14 cellular contexts compared by ENCODE assay signal in genomic region chr7:107937514-107937913, GRCh38. TPM values are rescaled to one million over a fixed set of nuclear protein-coding genes. Genes with fewer than 3 reads are reported as not detected.
DNase-seq lines count a peak whose midpoint lies in the region; ATAC-seq and TF ChIP-seq lines count a peak whose summit lies in the region.
"Had no signal": no experiment of that assay in that cellular context is flagged by ENCODE, and none has a peak within 500 bp of the region (broad histone marks: within the 10 kb centered on the region; RNA-seq: fewer than 3 reads in every experiment).

No MANE protein-coding gene starts in this region.

- H3K9me3 ChIP-seq in GM23248 (ENCODE audit: low read depth) (no peaks in the 10 kb centered on the region), adipocyte (ENCODE audit: control insufficient read depth, low read length) (no peaks in the 10 kb centered on the region), gastrocnemius medialis (no peaks in the 10 kb centered on the region)

- no peaks in the 10 kb centered on the region for H3K9me2 ChIP-seq in GM23248 (ENCODE audit: insufficient read depth)

- TF ChIP-seq CTCF in glutamatergic neuron (IDR thresholded peaks at IDR 0.05; ENCODE audit: partially characterized antibody, unreplicated experiment) (no peak), gastrocnemius medialis (IDR thresholded peaks at IDR 0.05 in 4 of 5, conservative IDR thresholded peaks at IDR 0.05 in 1 of 5) (no peak)

- H3K36me3 Mint-ChIP-seq in glutamatergic neuron (ENCODE audit: unreplicated experiment): no peaks in the 10 kb centered on the region
- no peaks in the 10 kb centered on the region for H3K36me3 Mint-ChIP-seq in activated naive CD8-positive, alpha-beta T cell treated with anti-CD3 and anti-CD28 coated beads for 36 hours
- H3K36me3 Mint-ChIP-seq: stimulated activated effector memory CD8-positive, alpha-beta T cell treated with anti-CD3 and anti-CD28 coated beads, Interleukin-12 subunit alpha, Interleukin-12 subunit beta, amount 100 ng/mL, for 72 hours had no signal

- H3K27ac Mint-ChIP-seq in glutamatergic neuron (ENCODE audit: unreplicated experiment): peak overlapping the region; percentile 59
- H3K27ac Mint-ChIP-seq in activated naive CD8-positive, alpha-beta T cell treated with anti-CD3 and anti-CD28 coated beads for 36 hours: no peak overlapping the region
- H3K27ac Mint-ChIP-seq: stimulated activated effector memory CD8-positive, alpha-beta T cell treated with anti-CD3 and anti-CD28 coated beads, Interleukin-12 subunit alpha, Interleukin-12 subunit beta, amount 100 ng/mL, for 72 hours had no signal

- H4K20me1 ChIP-seq in GM23248 (ENCODE audit: insufficient read depth): no peaks in the 10 kb centered on the region

- intact Hi-C loops in gastrocnemius medialis (cut with DNase I; ENCODE audit: low total_unique reads): no loop called here

- no peaks in the 10 kb centered on the region for H3K27me3 ChIP-seq in GM23248 (replicated peaks; ENCODE audit: insufficient read depth)
- no peaks in the 10 kb centered on the region for H3K27me3 ChIP-seq in adipocyte (replicated peaks; ENCODE audit: control insufficient read depth, insufficient read depth, low read length)
- H3K27me3 ChIP-seq in gastrocnemius medialis: no peaks in the 10 kb centered on the region
- H3K27me3 ChIP-seq: brain microvascular endothelial cell had no signal

- H3K27me3 Mint-ChIP-seq in glutamatergic neuron (ENCODE audit: unreplicated experiment): peaks cover 9% of the 10 kb centered on the region
- no peaks in the 10 kb centered on the region for H3K27me3 Mint-ChIP-seq in activated naive CD8-positive, alpha-beta T cell treated with anti-CD3 and anti-CD28 coated beads for 36 hours

- H3K9ac ChIP-seq in GM23248 (no peak overlapping the region), adipocyte (ENCODE audit: low read length) (peak overlapping the region; percentile 50)

- no peak for TF ChIP-seq POLR2A in gastrocnemius medialis (IDR thresholded peaks at IDR 0.05)

- H3K27ac ChIP-seq in GM23248: peak overlapping the region; percentile 89; the same call in 1 of the 2 replicates
- H3K27ac ChIP-seq in gastrocnemius medialis: peak overlapping the region; percentile 47 to 65 (median 59)
- H3K27ac ChIP-seq: brain microvascular endothelial cell had no signal

- peaks cover 16% of the 10 kb centered on the region for H3K79me2 ChIP-seq in GM23248 (ENCODE audit: insufficient read depth)

- 97 to 100% methylated on average over 1 of the region's 1 CpG for WGBS in GM23248 (ENCODE audit: low coverage in 1 of 2, low lambda C conversion rate in 2 of 2, missing lambda C conversion rate in 2 of 2), 2 experiments

- H3F3A ChIP-seq in GM23248 (ENCODE audit: insufficient read depth): peaks cover 83% of the 10 kb centered on the region

- DNase-seq in GM23248: no peak
- DNase-seq in adipocyte (ENCODE audit: low read depth): peak; percentile 52
- DNase-seq in glutamatergic neuron: no peak
- no peak for DNase-seq in gastrocnemius medialis
- DNase-seq in SIG-M5 (lab: John Stamatoyannopoulos, UW): no peak
- DNase-seq in activated naive CD8-positive, alpha-beta T cell treated with anti-CD3 and anti-CD28 coated beads for 36 hours: no peak
- DNase-seq in COR-L47 (lab: John Stamatoyannopoulos, UW): no peak
- no peak for DNase-seq in NCI-H2029 (lab: John Stamatoyannopoulos, UW)
- DNase-seq: activated gamma-delta T cell; brain microvascular endothelial cell; effector CD8-positive, alpha-beta T cell; NCI-H1048; NCI-H226 had no signal

- in situ Hi-C loops in GM23248 (cut with MboI) (no loop called here), gastrocnemius medialis (cut with MboI; ENCODE audit: low sequenced_read_pairs in 4 of 4) (no loop called here)

- no peak overlapping the region for H3K4me3 ChIP-seq in GM23248
- peak overlapping the region; percentile 43 for H3K4me3 ChIP-seq in adipocyte (ENCODE audit: low read length)
- H3K4me3 ChIP-seq in gastrocnemius medialis: no peak overlapping the region

- H3K36me3 ChIP-seq in GM23248 (ENCODE audit: low read depth): peaks cover 28% of the 10 kb centered on the region; the same call in 1 of the 2 replicates
- peaks cover 79% of the 10 kb centered on the region for H3K36me3 ChIP-seq in adipocyte (ENCODE audit: control insufficient read depth, insufficient read depth, low read length, severe bottlenecking)
- peaks cover 0 to 32% of the 10 kb centered on the region in 2 donors for H3K36me3 ChIP-seq in gastrocnemius medialis

- H3K9me3 Mint-ChIP-seq in glutamatergic neuron (ENCODE audit: unreplicated experiment): peaks cover 2% of the 10 kb centered on the region
- no peaks in the 10 kb centered on the region for H3K9me3 Mint-ChIP-seq in activated naive CD8-positive, alpha-beta T cell treated with anti-CD3 and anti-CD28 coated beads for 36 hours
- H3K9me3 Mint-ChIP-seq: stimulated activated effector memory CD8-positive, alpha-beta T cell treated with anti-CD3 and anti-CD28 coated beads, Interleukin-12 subunit alpha, Interleukin-12 subunit beta, amount 100 ng/mL, for 72 hours had no signal

- H3K4me2 ChIP-seq in GM23248 (ENCODE audit: unreplicated experiment): peak overlapping the region; percentile 46

- H3K4me1 ChIP-seq in GM23248 (ENCODE audit: insufficient read depth): peaks cover 67% of the 10 kb centered on the region
- H3K4me1 ChIP-seq in adipocyte (ENCODE audit: control insufficient read depth, insufficient read depth, low read length): peaks cover 56% of the 10 kb centered on the region
- H3K4me1 ChIP-seq in gastrocnemius medialis: peaks cover 26 to 39% of the 10 kb centered on the region in 2 donors

- H2AFZ ChIP-seq in GM23248: no peak overlapping the region

- H3K4me3 Mint-ChIP-seq in glutamatergic neuron (ENCODE audit: unreplicated experiment): no peak overlapping the region
- no peak overlapping the region for H3K4me3 Mint-ChIP-seq in activated naive CD8-positive, alpha-beta T cell treated with anti-CD3 and anti-CD28 coated beads for 36 hours
- H3K4me3 Mint-ChIP-seq: stimulated activated effector memory CD8-positive, alpha-beta T cell treated with anti-CD3 and anti-CD28 coated beads, Interleukin-12 subunit alpha, Interleukin-12 subunit beta, amount 100 ng/mL, for 72 hours had no signal

- H3K4me1 Mint-ChIP-seq in glutamatergic neuron (ENCODE audit: low read depth, unreplicated experiment): peaks cover 10% of the 10 kb centered on the region
- peaks cover 6% of the 10 kb centered on the region for H3K4me1 Mint-ChIP-seq in activated naive CD8-positive, alpha-beta T cell treated with anti-CD3 and anti-CD28 coated beads for 36 hours
- H3K4me1 Mint-ChIP-seq: stimulated activated effector memory CD8-positive, alpha-beta T cell treated with anti-CD3 and anti-CD28 coated beads, Interleukin-12 subunit alpha, Interleukin-12 subunit beta, amount 100 ng/mL, for 72 hours had no signal

- ATAC-seq in gastrocnemius medialis: peak in 1 of 2 donors; percentile 49
- ATAC-seq: stimulated activated effector memory CD8-positive, alpha-beta T cell treated with anti-CD3 and anti-CD28 coated beads, Interleukin-12 subunit alpha, Interleukin-12 subunit beta, amount 100 ng/mL, for 72 hours had no signal

RNA-seq across cellular contexts. Expression of gene DLD, which starts 46.5 kb away (rescaled TPM):
- total RNA-seq in GM23248 (2014; rRNA removed; shearing (Covaris generic)): 80.1 and 84.5 TPM in 2 replicates
- 97.1 and 99.4 TPM in 2 replicates for polyA plus RNA-seq in GM23248 (2016; fragmentation: Nextera tagmentation; extraction: Ambion mirVana)
- total RNA-seq in glutamatergic neuron (ENCODE audit: unreplicated experiment) (75.9 TPM), gastrocnemius medialis (100 to 1,000 TPM; 110 to 157 (median 146) TPM)
- 100 to 1,000 TPM; 121 to 128 TPM for total RNA-seq in activated naive CD8-positive, alpha-beta T cell treated with anti-CD3 and anti-CD28 coated beads for 36 hours
